In genomic region chr2:27072950-27073349, GRCh38 we compare ENCODE assay signal across 8 cellular contexts. TPM values are rescaled to one million over a fixed set of nuclear protein-coding genes. Genes with fewer than 3 reads are reported as not detected.
DNase-seq lines count a peak whose midpoint lies in the region; ATAC-seq lines count a peak whose summit lies in the region.
"Had no signal": no experiment of that assay in that cellular context is flagged by ENCODE, and none has a peak within 500 bp of the region (broad histone marks: within the 10 kb centered on the region; RNA-seq: fewer than 3 reads in every experiment).

No MANE protein-coding gene starts in this region.

- H3K27ac Mint-ChIP-seq in activated naive CD8-positive, alpha-beta T cell treated with anti-CD3 and anti-CD28 coated beads, Interleukin-2, amount 10 ng/mL, durations not matched to agents 7 days and 5 days: peak overlapping the region; percentile 60
- H3K27ac Mint-ChIP-seq in immature natural killer cell: peak overlapping the region in 5 of 6 donors; percentile 46 to 81 (median 55)
- peak overlapping the region; percentile 44 for H3K27ac Mint-ChIP-seq in stimulated activated memory B cell treated with anti-CD40 and anti-IgM and Interleukin-4, amounts not matched to agents 10 μg/mL and 1 μg/mL and 100 μg/mL, for 72 hours

- no peaks in the 10 kb centered on the region for H3K27me3 ChIP-seq in HUES6 (ENCODE audit: control insufficient read depth, insufficient read depth, low read length)
- no peaks in the 10 kb centered on the region for H3K27me3 ChIP-seq in MG63

- peaks cover 8% of the 10 kb centered on the region for H3K36me3 Mint-ChIP-seq in activated naive CD8-positive, alpha-beta T cell treated with anti-CD3 and anti-CD28 coated beads, Interleukin-2, amount 10 ng/mL, durations not matched to agents 7 days and 5 days
- H3K36me3 Mint-ChIP-seq in immature natural killer cell: peaks cover 4 to 12% (median 9%) of the 10 kb centered on the region in 3 donors
- H3K36me3 Mint-ChIP-seq in stimulated activated memory B cell treated with anti-CD40 and anti-IgM and Interleukin-4, amounts not matched to agents 10 μg/mL and 1 μg/mL and 100 μg/mL, for 72 hours: peaks cover 22% of the 10 kb centered on the region

- DNase-seq in activated naive CD8-positive, alpha-beta T cell treated with anti-CD3 and anti-CD28 coated beads, Interleukin-2, amount 10 ng/mL, durations not matched to agents 7 days and 5 days: no peak
- DNase-seq in immature natural killer cell (no peak), MG63 (no peak), NOMO-1 treated with dmso at 0.1 percent for 144 hours (lab: John Stamatoyannopoulos, UW; ENCODE audit: unreplicated experiment) (no peak), hippocampal formation (lab: John Stamatoyannopoulos, UW) (no peak)
- DNase-seq: MM.1S had no signal

- H3K4me1 ChIP-seq in HUES6 (ENCODE audit: control insufficient read depth, insufficient read depth, low read length): peaks cover 12% of the 10 kb centered on the region

- no peak overlapping the region; the same call in 1 of the 2 replicates for H3K27ac ChIP-seq in HUES6 (ENCODE audit: low read depth, low read length)

- H3K36me3 ChIP-seq in HUES6 (ENCODE audit: control insufficient read depth, insufficient read depth, low read length) (peaks cover 23% of the 10 kb centered on the region), MG63 (peaks cover 26% of the 10 kb centered on the region)

- H3K27me3 Mint-ChIP-seq in activated naive CD8-positive, alpha-beta T cell treated with anti-CD3 and anti-CD28 coated beads, Interleukin-2, amount 10 ng/mL, durations not matched to agents 7 days and 5 days: no peaks in the 10 kb centered on the region
- H3K27me3 Mint-ChIP-seq in immature natural killer cell (ENCODE audit: low read depth in 3 of 3): peaks cover 0 to 3% (median 0%) of the 10 kb centered on the region in 3 donors
- no peaks in the 10 kb centered on the region for H3K27me3 Mint-ChIP-seq in stimulated activated memory B cell treated with anti-CD40 and anti-IgM and Interleukin-4, amounts not matched to agents 10 μg/mL and 1 μg/mL and 100 μg/mL, for 72 hours

- H3K4me3 Mint-ChIP-seq in activated naive CD8-positive, alpha-beta T cell treated with anti-CD3 and anti-CD28 coated beads, Interleukin-2, amount 10 ng/mL, durations not matched to agents 7 days and 5 days: peak overlapping the region; percentile 84
- peak overlapping the region; percentile 74 to 79 (median 77) for H3K4me3 Mint-ChIP-seq in immature natural killer cell
- H3K4me3 Mint-ChIP-seq in stimulated activated memory B cell treated with anti-CD40 and anti-IgM and Interleukin-4, amounts not matched to agents 10 μg/mL and 1 μg/mL and 100 μg/mL, for 72 hours: peak overlapping the region; percentile 89

- POLR2A ChIA-PET in activated naive CD8-positive, alpha-beta T cell treated with anti-CD3 and anti-CD28 coated beads, Interleukin-2, amount 10 ng/mL, durations not matched to agents 7 days and 5 days (lab: Charles Lee): interaction anchor here (5.2 to 6.0 kb wide), 2 partner anchors 11 to 21 kb away, joined by 92 to 113 read pairs; partner anchors contain the start of genes AGBL5 and KHK

- H3K4me3 ChIP-seq in HUES6 (ENCODE audit: low read depth, low read length): peak overlapping the region; percentile 83
- no peak overlapping the region for H3K4me3 ChIP-seq in MG63

- no peaks in the 10 kb centered on the region for H3K9me3 ChIP-seq in HUES6 (ENCODE audit: control insufficient read depth, insufficient read depth, low read depth, low read length)
- no peaks in the 10 kb centered on the region for H3K9me3 ChIP-seq in MG63

- H3K4me1 Mint-ChIP-seq in activated naive CD8-positive, alpha-beta T cell treated with anti-CD3 and anti-CD28 coated beads, Interleukin-2, amount 10 ng/mL, durations not matched to agents 7 days and 5 days: peaks cover 58% of the 10 kb centered on the region
- H3K4me1 Mint-ChIP-seq in immature natural killer cell: peaks cover 75 to 80% of the 10 kb centered on the region in 2 donors
- peaks cover 75% of the 10 kb centered on the region for H3K4me1 Mint-ChIP-seq in stimulated activated memory B cell treated with anti-CD40 and anti-IgM and Interleukin-4, amounts not matched to agents 10 μg/mL and 1 μg/mL and 100 μg/mL, for 72 hours

- no peaks in the 10 kb centered on the region for H3K9me3 Mint-ChIP-seq in activated naive CD8-positive, alpha-beta T cell treated with anti-CD3 and anti-CD28 coated beads, Interleukin-2, amount 10 ng/mL, durations not matched to agents 7 days and 5 days
- peaks cover 0 to 2% (median 0%) of the 10 kb centered on the region in 6 donors for H3K9me3 Mint-ChIP-seq in immature natural killer cell
- peaks cover 2% of the 10 kb centered on the region for H3K9me3 Mint-ChIP-seq in stimulated activated memory B cell treated with anti-CD40 and anti-IgM and Interleukin-4, amounts not matched to agents 10 μg/mL and 1 μg/mL and 100 μg/mL, for 72 hours

- peak overlapping the region; percentile 62 for H3K9ac ChIP-seq in HUES6 (ENCODE audit: low read length)

- ATAC-seq in activated naive CD8-positive, alpha-beta T cell treated with anti-CD3 and anti-CD28 coated beads, Interleukin-2, amount 10 ng/mL, durations not matched to agents 7 days and 5 days (ENCODE audit: low read depth): no peak
- ATAC-seq in stimulated activated memory B cell treated with anti-CD40 and anti-IgM and Interleukin-4, amounts not matched to agents 10 μg/mL and 1 μg/mL and 100 μg/mL, for 72 hours: no peak

RNA-seq across cellular contexts. Expression of gene OST4, which starts 1.5 kb away (rescaled TPM):
- 100 to 1,000 TPM; 302 to 325 TPM for total RNA-seq in activated naive CD8-positive, alpha-beta T cell treated with anti-CD3 and anti-CD28 coated beads, Interleukin-2, amount 10 ng/mL, durations not matched to agents 7 days and 5 days
- polyA plus RNA-seq in immature natural killer cell: 100 to 1,000 TPM; 677 to 899 (median 681) TPM
- total RNA-seq in MG63 (2014; rRNA removed; shearing (Covaris generic); ENCODE audit: low replicate concordance): 260 and 483 TPM in 2 replicates

RNA-seq across cellular contexts. Expression of gene EMILIN1, which starts 5.5 kb away (rescaled TPM):
- total RNA-seq in activated naive CD8-positive, alpha-beta T cell treated with anti-CD3 and anti-CD28 coated beads, Interleukin-2, amount 10 ng/mL, durations not matched to agents 7 days and 5 days: 1 to 10 TPM in 1 of 2 experiments, under 1 TPM in 1; 0.91 to 1.2 TPM
- 1 to 10 TPM in 1 of 3 donors, under 1 TPM in 2; 0.80 to 1.3 (median 0.92) TPM for polyA plus RNA-seq in immature natural killer cell
- 91.6 and 144 TPM in 2 replicates for total RNA-seq in MG63 (2014; rRNA removed; shearing (Covaris generic); ENCODE audit: low replicate concordance)

RNA-seq across cellular contexts. Expression of gene KHK, which starts 13.6 kb away (rescaled TPM):
- total RNA-seq in activated naive CD8-positive, alpha-beta T cell treated with anti-CD3 and anti-CD28 coated beads, Interleukin-2, amount 10 ng/mL, durations not matched to agents 7 days and 5 days: 10 to 100 TPM; 13.1 to 13.7 TPM
- 1 to 10 TPM; 7.0 to 9.5 (median 8.4) TPM for polyA plus RNA-seq in immature natural killer cell
- total RNA-seq in MG63 (2014; rRNA removed; shearing (Covaris generic); ENCODE audit: low replicate concordance): 1.8 and 5.0 TPM in 2 replicates

RNA-seq across cellular contexts. Expression of gene AGBL5, which starts 21.5 kb away (rescaled TPM):
- total RNA-seq in activated naive CD8-positive, alpha-beta T cell treated with anti-CD3 and anti-CD28 coated beads, Interleukin-2, amount 10 ng/mL, durations not matched to agents 7 days and 5 days: 10 to 100 TPM; 14.9 to 18.0 TPM
- 10 to 100 TPM in 1 of 3 donors, 1 to 10 TPM in 2; 7.7 to 10.2 (median 8.9) TPM for polyA plus RNA-seq in immature natural killer cell
- total RNA-seq in MG63 (2014; rRNA removed; shearing (Covaris generic); ENCODE audit: low replicate concordance): 19.0 and 26.0 TPM in 2 replicates

RNA-seq across cellular contexts. Expression of gene TMEM214, which starts 40.2 kb away (rescaled TPM):
- total RNA-seq in activated naive CD8-positive, alpha-beta T cell treated with anti-CD3 and anti-CD28 coated beads, Interleukin-2, amount 10 ng/mL, durations not matched to agents 7 days and 5 days: 10 to 100 TPM; 68.1 to 70.8 TPM
- 10 to 100 TPM; 16.6 to 48.3 (median 17.6) TPM for polyA plus RNA-seq in immature natural killer cell
- total RNA-seq in MG63 (2014; rRNA removed; shearing (Covaris generic); ENCODE audit: low replicate concordance): 35.7 and 47.2 TPM in 2 replicates

Comparison
In these comparisons a context has a peak if more than half of its experiments do, and no peak if none do; other contexts are left out.
1. RNA of gene EMILIN1, which starts 5.5 kb away (total RNA-seq): 91.6 to 144 TPM in MG63; 0.91 to 1.2 TPM in activated naive CD8-positive, alpha-beta T cell treated with anti-CD3 and anti-CD28 coated beads, Interleukin-2, amount 10 ng/mL, durations not matched to agents 7 days and 5 days; every median in the first group is over 10 times any median in the second.
2. Peak in every context shown above with its lines, with median percentiles within 50 percentile points of each other: H3K27ac Mint-ChIP-seq and H3K4me3 Mint-ChIP-seq.